Comparison of ENCODE assay signal across 1 cellular context in genomic region chr6:29753309-29753644, GRCh38.
A peak's percentile ranks its signal among the peaks of the same experiment; 100 is the strongest.
TF ChIP-seq lines count a peak whose summit lies in the region.

No MANE protein-coding gene starts in this region.

TF ChIP-seq in HepG2, 621 proteins besides CTCF, POLR2A, EP300 and RAD21 (continued from another document):
- TF ChIP-seq NFAT5 (CRISPR knock-in tag; IDR thresholded peaks at IDR 0.05) (no peak), ZBTB10 (CRISPR knock-in tag; IDR thresholded peaks at IDR 0.05; ENCODE audit: borderline replicate concordance) (no peak), ZNF598 (CRISPR knock-in tag; IDR thresholded peaks at IDR 0.05; ENCODE audit: borderline replicate concordance) (no peak), SRF (IDR thresholded peaks at IDR 0.05; ENCODE audit: low read depth, low read length) (no peak), HNRNPK (IDR thresholded peaks at IDR 0.05; ENCODE audit: low read depth, low read length, poor library complexity, severe bottlenecking) (peak; percentile 78), ATF1 (CRISPR knock-in tag; IDR thresholded peaks at IDR 0.05) (peak; percentile 2; the same call in 1 of the 2 replicates)
